Comparison of ENCODE assay signal across 15 cellular contexts in genomic region chr20:49590163-49591017, GRCh38. TPM values are rescaled to one million over a fixed set of nuclear protein-coding genes. Genes with fewer than 3 reads are reported as not detected.
A peak's percentile ranks its signal among the peaks of the same experiment; 100 is the strongest.
DNase-seq lines count a peak whose midpoint lies in the region; ATAC-seq and TF ChIP-seq lines count a peak whose summit lies in the region.
"Had no signal": no experiment of that assay in that cellular context is flagged by ENCODE, and none has a peak within 500 bp of the region (broad histone marks: within the 10 kb centered on the region; RNA-seq: fewer than 3 reads in every experiment).

No MANE protein-coding gene starts in this region.

- no peaks in the 10 kb centered on the region for H3K4me1 ChIP-seq in GM23338 (ENCODE audit: insufficient read depth)
- H3K4me1 ChIP-seq in prostate gland (replicated peaks), result no peaks in the 10 kb centered on the region
- H3K4me1 ChIP-seq in SK-N-SH (ENCODE audit: control insufficient read depth in 1 of 2, insufficient read depth in 2 of 2, low read depth in 1 of 2, low read length in 1 of 2), result no peaks in the 10 kb centered on the region; a peak in 2 of 4 replicates
- H3K4me1 ChIP-seq: foreskin keratinocyte had no signal

- H3F3A ChIP-seq in GM23338 (replicated peaks; ENCODE audit: low read depth) (no peaks in the 10 kb centered on the region), SK-N-SH (replicated peaks; ENCODE audit: insufficient read depth) (peaks cover 4% of the 10 kb centered on the region)

- H3K27me3 ChIP-seq in GM23338 (ENCODE audit: insufficient read depth) (no peaks in the 10 kb centered on the region), prostate gland (replicated peaks; ENCODE audit: insufficient read depth) (no peaks in the 10 kb centered on the region), SK-N-SH (ENCODE audit: insufficient read depth) (no peaks in the 10 kb centered on the region)

- TF ChIP-seq EP300 in SK-N-SH (IDR thresholded peaks at IDR 0.05; ENCODE audit: borderline replicate concordance in 1 of 2, low read depth in 1 of 2, low read length in 1 of 2), result no peak

- TF ChIP-seq CTCF in GM23338 (conservative IDR thresholded peaks at IDR 0.05; ENCODE audit: low read depth in 2 of 2), result no peak
- TF ChIP-seq CTCF in mesothelial cell of epicardium (IDR thresholded peaks at IDR 0.05; ENCODE audit: unreplicated experiment), result no peak
- no peak for TF ChIP-seq CTCF in prostate gland (IDR thresholded peaks at IDR 0.05)
- TF ChIP-seq CTCF in SK-N-SH (IDR thresholded peaks at IDR 0.05), result no peak

- H3K27ac Mint-ChIP-seq in activated CD4-positive, alpha-beta T cell treated with anti-CD3 and anti-CD28 coated beads for 36 hours, result peak overlapping the region; percentile 97
- H3K27ac Mint-ChIP-seq in GM23338, result no peak overlapping the region
- peak overlapping the region; percentile 99 for H3K27ac Mint-ChIP-seq in activated T-helper 17 cell treated with anti-CD3 and anti-CD28 coated beads, Interleukin-2, amount 50 U/mL, for 72 hours
- peak overlapping the region; percentile 71 for H3K27ac Mint-ChIP-seq in mesothelial cell of epicardium

- peak; percentile 35 for DNase-seq in activated CD4-positive, alpha-beta T cell treated with anti-CD3 and anti-CD28 coated beads for 36 hours
- no peak for DNase-seq in activated CD4-positive, alpha-beta T cell treated with anti-CD3 and anti-CD28 coated beads for 1 hour
- DNase-seq in GM23338 (ENCODE audit: low spot score), result no peak
- no peak for DNase-seq in mesothelial cell of epicardium (ENCODE audit: low spot score in 2 of 2, unreplicated experiment in 2 of 2)
- DNase-seq in prostate gland (ENCODE audit: low spot score), result no peak
- DNase-seq in RPMI8226, result no peak
- DNase-seq in SK-N-SH, result no peak
- DNase-seq: 8988T; activated CD8-positive, alpha-beta memory T cell treated with anti-CD3 and anti-CD28 coated beads for 24 hours; foreskin keratinocyte; H7; NCI-H1105 treated with DMSO at 0.1 percent for 48 hours; NCI-H446 treated with DMSO at 0.1 percent for 48 hours had no signal

- H3K27ac ChIP-seq in GM23338 (ENCODE audit: low read depth) (no peak overlapping the region), prostate gland (no peak overlapping the region), SK-N-SH (ENCODE audit: low read depth in 2 of 2, low read length in 1 of 2) (no peak overlapping the region)
- H3K27ac ChIP-seq: foreskin keratinocyte had no signal

- H3K4me3 Mint-ChIP-seq in activated CD4-positive, alpha-beta T cell treated with anti-CD3 and anti-CD28 coated beads for 36 hours, result peak overlapping the region; percentile 42
- H3K4me3 Mint-ChIP-seq in GM23338, result no peak overlapping the region
- peak overlapping the region; percentile 96 for H3K4me3 Mint-ChIP-seq in activated T-helper 17 cell treated with anti-CD3 and anti-CD28 coated beads, Interleukin-2, amount 50 U/mL, for 72 hours
- no peak overlapping the region for H3K4me3 Mint-ChIP-seq in mesothelial cell of epicardium

- peak overlapping the region; percentile 14; the same call in 1 of the 2 replicates for H2AFZ ChIP-seq in GM23338
- no peak overlapping the region for H2AFZ ChIP-seq in SK-N-SH (ENCODE audit: low read depth)

- no peak for ATAC-seq in activated CD4-positive, alpha-beta T cell treated with anti-CD3 and anti-CD28 coated beads for 36 hours
- ATAC-seq in GM23338, result no peak
- ATAC-seq in activated T-helper 17 cell treated with anti-CD3 and anti-CD28 coated beads, Interleukin-2, amount 50 U/mL, for 72 hours (replicated peaks), result no peak
- ATAC-seq: foreskin keratinocyte, Panc1 had no signal

- TF ChIP-seq POLR2A in prostate gland (IDR thresholded peaks at IDR 0.05), result no peak

- no peak overlapping the region for H3K4me3 ChIP-seq in GM23338
- no peak overlapping the region for H3K4me3 ChIP-seq in prostate gland
- H3K4me3 ChIP-seq in SK-N-SH (ENCODE audit: low read depth in 2 of 2, low read length in 1 of 2), result no peak overlapping the region

- H3K79me2 ChIP-seq in GM23338 (replicated peaks; ENCODE audit: insufficient read depth) (no peaks in the 10 kb centered on the region), SK-N-SH (ENCODE audit: insufficient read depth) (no peaks in the 10 kb centered on the region)

- intact Hi-C loops in activated CD4-positive, alpha-beta T cell treated with anti-CD3 and anti-CD28 coated beads for 36 hours (cut with DNase I, micrococcal nuclease), result loop anchor here (1.0 to 10.0 kb wide), 7 partner anchors 55 to 924 kb away; partner anchors contain the start of genes PTPN1 (in 1 of the 2), STAU1 (in 1 of the 2), UBE2V1 (in 1 of the 2) and ZNFX1 (in 1 of the 2)
- intact Hi-C loops in prostate gland (cut with DNase I), result loop anchor here (5.0 kb wide), 1 partner anchor 33 kb away; no protein-coding TSS in a partner anchor

- no peak for TF ChIP-seq RAD21 in SK-N-SH (IDR thresholded peaks at IDR 0.05; ENCODE audit: low read length)

- H4K20me1 ChIP-seq in GM23338 (replicated peaks; ENCODE audit: insufficient read depth) (no peaks in the 10 kb centered on the region), SK-N-SH (ENCODE audit: insufficient read depth) (no peaks in the 10 kb centered on the region)

- H3K9me3 Mint-ChIP-seq in activated CD4-positive, alpha-beta T cell treated with anti-CD3 and anti-CD28 coated beads for 36 hours (ENCODE audit: low read depth), result peaks cover 8% of the 10 kb centered on the region
- H3K9me3 Mint-ChIP-seq in GM23338 (no peaks in the 10 kb centered on the region), mesothelial cell of epicardium (no peaks in the 10 kb centered on the region)
- H3K9me3 Mint-ChIP-seq in activated T-helper 17 cell treated with anti-CD3 and anti-CD28 coated beads, Interleukin-2, amount 50 U/mL, for 72 hours, result peaks cover 11% of the 10 kb centered on the region

- H3K9me3 ChIP-seq in prostate gland (no peaks in the 10 kb centered on the region), SK-N-SH (no peaks in the 10 kb centered on the region)

- H3K9me2 ChIP-seq in GM23338 (ENCODE audit: insufficient read depth) (no peaks in the 10 kb centered on the region), SK-N-SH (no peaks in the 10 kb centered on the region)

- 91% methylated on average over 8 of the region's 8 CpGs for WGBS in prostate gland
- WGBS in SK-N-SH (ENCODE audit: low lambda C conversion rate), result 91% methylated on average over 8 of the region's 8 CpGs

- H3K36me3 Mint-ChIP-seq in activated CD4-positive, alpha-beta T cell treated with anti-CD3 and anti-CD28 coated beads for 36 hours (ENCODE audit: low read depth), result peaks cover 6% of the 10 kb centered on the region
- H3K36me3 Mint-ChIP-seq in GM23338 (ENCODE audit: low read depth) (no peaks in the 10 kb centered on the region), mesothelial cell of epicardium (no peaks in the 10 kb centered on the region)
- peaks cover 58% of the 10 kb centered on the region for H3K36me3 Mint-ChIP-seq in activated T-helper 17 cell treated with anti-CD3 and anti-CD28 coated beads, Interleukin-2, amount 50 U/mL, for 72 hours (ENCODE audit: low read depth)

- no peaks in the 10 kb centered on the region for H3K36me3 ChIP-seq in GM23338 (ENCODE audit: insufficient read depth)
- no peaks in the 10 kb centered on the region for H3K36me3 ChIP-seq in prostate gland
- no peaks in the 10 kb centered on the region for H3K36me3 ChIP-seq in SK-N-SH (replicated peaks in 1 of 2; ENCODE audit: control insufficient read depth in 1 of 2, insufficient read depth in 2 of 2, low read length in 1 of 2)

- H3K4me2 ChIP-seq in GM23338 (no peak overlapping the region), SK-N-SH (no peak overlapping the region)

- POLR2A ChIA-PET in activated CD4-positive, alpha-beta T cell treated with anti-CD3 and anti-CD28 coated beads for 36 hours (lab: Charles Lee), result no interaction called here
- POLR2A ChIA-PET in SK-N-SH (lab: Yijun Ruan, JAX), result no interaction called here

- CTCF ChIA-PET in activated CD4-positive, alpha-beta T cell treated with anti-CD3 and anti-CD28 coated beads for 36 hours (lab: Charles Lee), result interaction anchor here (0.6 to 2.8 kb wide), 4 partner anchors 9 to 48 kb away, joined by 3 to 15 read pairs (median 4); no protein-coding TSS in a partner anchor
- CTCF ChIA-PET in SK-N-SH (lab: Yijun Ruan, JAX), result interaction anchor here (1.6 to 3.2 kb wide), 2 partner anchors 18 to 48 kb away, joined by 4 to 18 read pairs; no protein-coding TSS in a partner anchor

- H3K9ac ChIP-seq in SK-N-SH, result no peak overlapping the region

- H3K27me3 Mint-ChIP-seq in activated CD4-positive, alpha-beta T cell treated with anti-CD3 and anti-CD28 coated beads for 36 hours, result peaks cover 5% of the 10 kb centered on the region
- H3K27me3 Mint-ChIP-seq in GM23338 (ENCODE audit: insufficient read depth, low read depth, poor library complexity) (peaks cover 2% of the 10 kb centered on the region), mesothelial cell of epicardium (ENCODE audit: low read depth) (no peaks in the 10 kb centered on the region)
- peaks cover 3% of the 10 kb centered on the region for H3K27me3 Mint-ChIP-seq in activated T-helper 17 cell treated with anti-CD3 and anti-CD28 coated beads, Interleukin-2, amount 50 U/mL, for 72 hours

- H3K4me1 Mint-ChIP-seq in activated CD4-positive, alpha-beta T cell treated with anti-CD3 and anti-CD28 coated beads for 36 hours, result peaks cover 61% of the 10 kb centered on the region
- H3K4me1 Mint-ChIP-seq in GM23338, result peaks cover 5% of the 10 kb centered on the region
- peaks cover 59% of the 10 kb centered on the region for H3K4me1 Mint-ChIP-seq in activated T-helper 17 cell treated with anti-CD3 and anti-CD28 coated beads, Interleukin-2, amount 50 U/mL, for 72 hours
- peaks cover 66% of the 10 kb centered on the region for H3K4me1 Mint-ChIP-seq in mesothelial cell of epicardium

TF ChIP-seq in GM23338, 12 proteins besides CTCF, POLR2A, EP300 and RAD21 (continues in another document):
- TF ChIP-seq EZH2phosphoT487 (IDR thresholded peaks at IDR 0.05; ENCODE audit: unreplicated experiment), result no peak
- TF ChIP-seq POLR2AphosphoS5 (IDR thresholded peaks at IDR 0.05; ENCODE audit: low read depth), result no peak
- no peak for TF ChIP-seq ZNF331 (CRISPR knock-in tag; IDR thresholded peaks at IDR 0.05; ENCODE audit: low read depth)

TF ChIP-seq in SK-N-SH, 30 proteins besides CTCF, POLR2A, EP300 and RAD21 (continues in another document):
- no peak for TF ChIP-seq NFIC (IDR thresholded peaks at IDR 0.05; ENCODE audit: borderline replicate concordance)
- TF ChIP-seq RXRA (IDR thresholded peaks at IDR 0.05; ENCODE audit: borderline replicate concordance, low read depth), result no peak
- no peak for TF ChIP-seq EZH2phosphoT487 (IDR thresholded peaks at IDR 0.05; ENCODE audit: borderline replicate concordance, low read depth)

RNA-seq across cellular contexts. Expression of gene PTGIS, which starts 22.5 kb away (rescaled TPM):
- total RNA-seq in activated CD4-positive, alpha-beta T cell treated with anti-CD3 and anti-CD28 coated beads for 36 hours, result under 1 TPM; 0.21 to 0.43 TPM
- total RNA-seq in GM23338 (2014; rRNA removed; shearing (Covaris generic)), result 28.7 and 29.0 TPM in 2 replicates
- polyA plus RNA-seq in GM23338 (2016; fragmentation: Nextera tagmentation; extraction: Ambion mirVana) (6.6 and 7.5 TPM in 2 replicates), SK-N-SH (2012; rRNA removed) (0.67 and 1.0 TPM in 2 replicates)
- total RNA-seq in activated T-helper 17 cell treated with anti-CD3 and anti-CD28 coated beads, Interleukin-2, amount 50 U/mL, for 72 hours, result 1 to 10 TPM in 1 of 2 donors, under 1 TPM in 1; 0.56 to 2.3 TPM
- total RNA-seq in mesothelial cell of epicardium (113 to 118 TPM (median 117 TPM) in 3 replicates), prostate gland (10 to 100 TPM; 12.9 to 34.6 TPM)
- polyA plus RNA-seq in SK-N-SH (2012; cell fraction: cytosol; rRNA removed), result 0.45 and 0.52 TPM in 2 replicates
- polyA plus RNA-seq in SK-N-SH (2012; cell fraction: nucleus; rRNA removed), result 0.49 and 0.54 TPM in 2 replicates
- total RNA-seq: foreskin keratinocyte had no signal
- polyA plus RNA-seq: foreskin keratinocyte had no signal

Comparison
In these comparisons a context has a peak if more than half of its experiments do, and no peak if none do; other contexts are left out.
1. H3K4me3 Mint-ChIP-seq: peak in activated CD4-positive, alpha-beta T cell treated with anti-CD3 and anti-CD28 coated beads for 36 hours (single experiment) and activated T-helper 17 cell treated with anti-CD3 and anti-CD28 coated beads, Interleukin-2, amount 50 U/mL, for 72 hours (single experiment); none in GM23338 (single experiment) and mesothelial cell of epicardium (single experiment).